ENCODE assay signal across 8 cellular contexts in genomic region chr19:27974082-27974513, GRCh38.
DNase-seq lines count a peak whose midpoint lies in the region; ATAC-seq, FAIRE-seq and TF ChIP-seq lines count a peak whose summit lies in the region.

No MANE protein-coding gene starts in this region.

- H3K9me3 Mint-ChIP-seq in activated T-helper 2 cell treated with anti-CD3 and anti-CD28 coated beads, Interferon-gamma antibody, Interleukin-2, Interleukin-4, amounts not matched to agents 10 μg/mL and 5 μg/mL and 100 μg/mL, durations not matched to agents 14 hours and 24 hours and 36 hours, result no peaks in the 10 kb centered on the region

- no peaks in the 10 kb centered on the region for H3K9me3 ChIP-seq in mucosa of descending colon

- H3K4me3 ChIP-seq in bronchial epithelial cell (ENCODE audit: low read depth, low read length), result no peak overlapping the region
- H3K4me3 ChIP-seq in mucosa of descending colon, result no peak overlapping the region

- H3K36me3 ChIP-seq in bronchial epithelial cell (ENCODE audit: control insufficient read depth, insufficient read depth, low read length), result no peaks in the 10 kb centered on the region
- H3K36me3 ChIP-seq in mucosa of descending colon (ENCODE audit: low read depth), result no peaks in the 10 kb centered on the region

- peak; percentile 27 for DNase-seq in DMS153 treated with DMSO at 0.1 percent for 48 hours (lab: John Stamatoyannopoulos, UW; ENCODE audit: unreplicated experiment)
- DNase-seq in DMS153 (lab: John Stamatoyannopoulos, UW), result no peak
- DNase-seq in NCI-H1092 (lab: John Stamatoyannopoulos, UW), result peak; percentile 23
- DNase-seq in bronchial epithelial cell (ENCODE audit: low read depth), result peak; percentile 0
- peak in 2 of 3 donors; percentile 21 to 36 for DNase-seq in mucosa of descending colon
- no peak for DNase-seq in activated T-helper 2 cell treated with anti-CD3 and anti-CD28 coated beads, Interferon-gamma antibody, Interleukin-2, Interleukin-4, amounts not matched to agents 10 μg/mL and 5 μg/mL and 100 μg/mL, durations not matched to agents 14 hours and 24 hours and 36 hours (ENCODE audit: low spot score)

- TF ChIP-seq CTCF in bronchial epithelial cell (IDR thresholded peaks at IDR 0.05; ENCODE audit: insufficient read depth, low read length, severe bottlenecking) (peak; percentile 29), mucosa of descending colon (IDR thresholded peaks at IDR 0.05) (no peak)

- no peaks in the 10 kb centered on the region for H3K4me1 Mint-ChIP-seq in activated T-helper 2 cell treated with anti-CD3 and anti-CD28 coated beads, Interferon-gamma antibody, Interleukin-2, Interleukin-4, amounts not matched to agents 10 μg/mL and 5 μg/mL and 100 μg/mL, durations not matched to agents 14 hours and 24 hours and 36 hours (ENCODE audit: low read depth)

- no peaks in the 10 kb centered on the region for H3K27me3 ChIP-seq in bronchial epithelial cell (ENCODE audit: control insufficient read depth, insufficient read depth, low read length)

- no peak overlapping the region for H3K4me3 Mint-ChIP-seq in activated T-helper 2 cell treated with anti-CD3 and anti-CD28 coated beads, Interferon-gamma antibody, Interleukin-2, Interleukin-4, amounts not matched to agents 10 μg/mL and 5 μg/mL and 100 μg/mL, durations not matched to agents 14 hours and 24 hours and 36 hours (ENCODE audit: low read depth)

- no peak overlapping the region for H3K27ac Mint-ChIP-seq in activated T-helper 2 cell treated with anti-CD3 and anti-CD28 coated beads, Interferon-gamma antibody, Interleukin-2, Interleukin-4, amounts not matched to agents 10 μg/mL and 5 μg/mL and 100 μg/mL, durations not matched to agents 14 hours and 24 hours and 36 hours

- ATAC-seq in mucosa of descending colon, result peak; percentile 64
- ATAC-seq in HG03139 (IDR thresholded peaks at IDR 0.05; ENCODE audit: unreplicated experiment), result no peak
- ATAC-seq in GM18867 (IDR thresholded peaks at IDR 0.05; ENCODE audit: unreplicated experiment), result no peak

- H3K4me1 ChIP-seq in mucosa of descending colon (ENCODE audit: low read depth), result no peaks in the 10 kb centered on the region

- H3K27me3 Mint-ChIP-seq in activated T-helper 2 cell treated with anti-CD3 and anti-CD28 coated beads, Interferon-gamma antibody, Interleukin-2, Interleukin-4, amounts not matched to agents 10 μg/mL and 5 μg/mL and 100 μg/mL, durations not matched to agents 14 hours and 24 hours and 36 hours (ENCODE audit: low read depth), result no peaks in the 10 kb centered on the region

- no peaks in the 10 kb centered on the region for H3K36me3 Mint-ChIP-seq in activated T-helper 2 cell treated with anti-CD3 and anti-CD28 coated beads, Interferon-gamma antibody, Interleukin-2, Interleukin-4, amounts not matched to agents 10 μg/mL and 5 μg/mL and 100 μg/mL, durations not matched to agents 14 hours and 24 hours and 36 hours (ENCODE audit: low read depth)

- intact Hi-C loops in mucosa of descending colon (cut with DNase I, micrococcal nuclease), result loop anchor here in 1 of 2 donors (5.0 kb wide), 1 partner anchor 353 kb away; no protein-coding TSS in a partner anchor
- intact Hi-C loops in activated T-helper 2 cell treated with anti-CD3 and anti-CD28 coated beads, Interferon-gamma antibody, Interleukin-2, Interleukin-4, amounts not matched to agents 10 μg/mL and 5 μg/mL and 100 μg/mL, durations not matched to agents 14 hours and 24 hours and 36 hours (cut with micrococcal nuclease), result no loop called here

- FAIRE-seq in bronchial epithelial cell (lab: Jason Lieb, UNC), result no peak

Comparison
In these comparisons a context has a peak if more than half of its experiments do, and no peak if none do; other contexts are left out.
1. DNase-seq: peak in DMS153 treated with DMSO at 0.1 percent for 48 hours (single experiment), NCI-H1092 (single experiment), bronchial epithelial cell (single experiment) and mucosa of descending colon (2 of 3); none in DMS153 (single experiment) and activated T-helper 2 cell treated with anti-CD3 and anti-CD28 coated beads, Interferon-gamma antibody, Interleukin-2, Interleukin-4, amounts not matched to agents 10 μg/mL and 5 μg/mL and 100 μg/mL, durations not matched to agents 14 hours and 24 hours and 36 hours (single experiment).